ENCODE assay signal across 10 cellular contexts in the genomic region with DNA sequence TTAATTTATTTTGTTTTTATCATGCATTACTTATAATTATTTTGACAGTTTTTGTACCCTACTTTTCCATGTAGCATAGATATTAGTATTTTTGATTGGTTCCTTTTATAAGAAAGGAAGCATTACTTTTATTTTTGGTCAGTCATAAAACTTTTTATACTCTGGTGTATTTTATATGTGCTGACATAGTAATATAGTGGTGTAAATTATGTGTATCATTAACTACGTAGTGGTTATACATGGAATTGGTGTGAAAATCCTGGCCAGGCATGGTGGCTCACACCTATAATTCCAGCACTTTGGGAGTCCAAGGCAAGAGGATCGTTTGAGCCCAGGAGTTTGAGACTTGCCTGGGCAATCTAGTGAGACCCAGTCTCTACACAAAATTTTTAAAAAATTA.
"Had no signal": no experiment of that assay in that cellular context is flagged by ENCODE, and none has a peak within 500 bp of the region (broad histone marks: within the 10 kb centered on the region; RNA-seq: fewer than 3 reads in every experiment).

No MANE protein-coding gene starts in this region.

- H3K4me3 Mint-ChIP-seq: HFFc6, IgD-negative memory B cell had no signal

- H3K4me3 ChIP-seq: GM23248, HAP-1 had no signal

- H3K27ac ChIP-seq: GM23248, HL-60 had no signal

- FAIRE-seq: HepG2 had no signal

- H3K27me3 Mint-ChIP-seq: IgD-negative memory B cell had no signal

- ATAC-seq: HCT116, HepG2 had no signal

- DNase-seq: GM23248, GOT3, H7, HFFc6, KG1 had no signal

- H3K4me1 ChIP-seq: HAP-1 had no signal

- H3K27ac Mint-ChIP-seq: HFFc6 had no signal

- H3K9me3 ChIP-seq: HAP-1 had no signal

- H3K9me3 Mint-ChIP-seq: HFFc6, IgD-negative memory B cell had no signal
